In the genomic region with DNA sequence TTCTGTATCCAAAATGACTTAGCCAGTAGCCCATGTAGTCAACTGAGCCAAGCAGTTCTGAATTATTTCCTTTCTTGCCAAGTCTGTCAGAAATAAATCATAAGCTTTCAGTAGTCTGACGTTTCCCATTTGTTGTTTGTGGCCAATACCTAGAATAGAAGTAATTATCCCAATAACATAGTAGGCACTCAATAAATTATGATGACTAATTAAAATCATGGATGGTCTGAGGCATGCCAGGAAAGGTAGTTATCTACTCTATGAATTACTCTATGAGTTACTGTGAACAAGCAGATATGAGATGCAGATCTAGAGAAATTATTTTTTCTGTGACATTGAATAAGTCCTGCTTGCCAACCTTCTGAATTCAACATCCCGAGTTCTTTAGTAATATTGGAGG, we compare ENCODE assay signal across 21 cellular contexts.
DNase-seq lines count a peak whose midpoint lies in the region; ATAC-seq, FAIRE-seq and TF ChIP-seq lines count a peak whose summit lies in the region.
"Had no signal": no experiment of that assay in that cellular context is flagged by ENCODE, and none has a peak within 500 bp of the region (broad histone marks: within the 10 kb centered on the region; RNA-seq: fewer than 3 reads in every experiment).

No MANE protein-coding gene starts in this region.

- H3K4me3 ChIP-seq in retinal pigment epithelial cell (ENCODE audit: low read length): no peak overlapping the region
- H3K4me3 ChIP-seq: GM23248 had no signal

- DNase-seq in H54 (ENCODE audit: insufficient read length, low spot score): no peak
- peak; percentile 68 for DNase-seq in NCI-H446 treated with DMSO at 0.1 percent for 48 hours (lab: John Stamatoyannopoulos, UW)
- peak; percentile 3 for DNase-seq in retinal pigment epithelial cell (ENCODE audit: low read depth)
- no peak for DNase-seq in COLO829 (ENCODE audit: low spot score)
- no peak for DNase-seq in Kasumi-1 (lab: John Stamatoyannopoulos, UW)
- DNase-seq: ACHN; BE2C; C1 segment of cervical spinal cord; Caco-2; CD4-positive, CD25-positive, alpha-beta regulatory T cell; CD8-positive, alpha-beta memory T cell; GM23248; HCEC 1CT; IMR-90; KBM-7 had no signal

- ATAC-seq in SK-N-SH treated with all-trans-retinoic acid at 6 μM for 48 hours (no peak), HG03460 (IDR thresholded peaks at IDR 0.05; ENCODE audit: unreplicated experiment) (no peak)

- FAIRE-seq in H54 (lab: Jason Lieb, UNC): peak; percentile 71
- FAIRE-seq: D721Med, G401.6, GM12891, GM19239 had no signal

- no peak for TF ChIP-seq POLR2A in H54 (IDR thresholded peaks at IDR 0.05; ENCODE audit: low read depth, low read length)

- TF ChIP-seq CTCF in retinal pigment epithelial cell (conservative IDR thresholded peaks at IDR 0.05; ENCODE audit: low read depth, low read length): no peak

TF ChIP-seq in SK-N-SH treated with all-trans-retinoic acid at 6 μM for 48 hours, 23 proteins besides CTCF, POLR2A, EP300 and RAD21:
- TF ChIP-seq OSR1 (CRISPR knock-in tag; IDR thresholded peaks at IDR 0.05) (no peak), ARNTL (CRISPR knock-in tag; IDR thresholded peaks at IDR 0.05; ENCODE audit: borderline replicate concordance, low read depth) (no peak), ISL1 (CRISPR knock-in tag; IDR thresholded peaks at IDR 0.05) (peak; percentile 78), RARB (CRISPR knock-in tag; IDR thresholded peaks at IDR 0.05) (no peak), ZNF8 (CRISPR knock-in tag; IDR thresholded peaks at IDR 0.05) (no peak), ZFP30 (CRISPR knock-in tag; IDR thresholded peaks at IDR 0.05) (no peak), TOX (CRISPR knock-in tag; IDR thresholded peaks at IDR 0.05; ENCODE audit: borderline replicate concordance) (0 out of 2 replicates have a peak, but pooled peaks have one; percentile 12), SNAI2 (CRISPR knock-in tag; IDR thresholded peaks at IDR 0.05) (no peak), ZFP3 (CRISPR knock-in tag; IDR thresholded peaks at IDR 0.05) (no peak), ZC3H10 (CRISPR knock-in tag; IDR thresholded peaks at IDR 0.05) (peak; percentile 67; the same call in 1 of the 2 replicates), ZNF565 (CRISPR knock-in tag; conservative IDR thresholded peaks at IDR 0.05; ENCODE audit: low read depth) (no peak), PPARA (CRISPR knock-in tag; IDR thresholded peaks at IDR 0.05; ENCODE audit: borderline replicate concordance) (no peak), GLIS3 (CRISPR knock-in tag; IDR thresholded peaks at IDR 0.05) (no peak), ESRRG (CRISPR knock-in tag; IDR thresholded peaks at IDR 0.05) (no peak), TCF4 (CRISPR knock-in tag; IDR thresholded peaks at IDR 0.05; ENCODE audit: borderline replicate concordance) (no peak)
- TF ChIP-seq, protein P1, sequence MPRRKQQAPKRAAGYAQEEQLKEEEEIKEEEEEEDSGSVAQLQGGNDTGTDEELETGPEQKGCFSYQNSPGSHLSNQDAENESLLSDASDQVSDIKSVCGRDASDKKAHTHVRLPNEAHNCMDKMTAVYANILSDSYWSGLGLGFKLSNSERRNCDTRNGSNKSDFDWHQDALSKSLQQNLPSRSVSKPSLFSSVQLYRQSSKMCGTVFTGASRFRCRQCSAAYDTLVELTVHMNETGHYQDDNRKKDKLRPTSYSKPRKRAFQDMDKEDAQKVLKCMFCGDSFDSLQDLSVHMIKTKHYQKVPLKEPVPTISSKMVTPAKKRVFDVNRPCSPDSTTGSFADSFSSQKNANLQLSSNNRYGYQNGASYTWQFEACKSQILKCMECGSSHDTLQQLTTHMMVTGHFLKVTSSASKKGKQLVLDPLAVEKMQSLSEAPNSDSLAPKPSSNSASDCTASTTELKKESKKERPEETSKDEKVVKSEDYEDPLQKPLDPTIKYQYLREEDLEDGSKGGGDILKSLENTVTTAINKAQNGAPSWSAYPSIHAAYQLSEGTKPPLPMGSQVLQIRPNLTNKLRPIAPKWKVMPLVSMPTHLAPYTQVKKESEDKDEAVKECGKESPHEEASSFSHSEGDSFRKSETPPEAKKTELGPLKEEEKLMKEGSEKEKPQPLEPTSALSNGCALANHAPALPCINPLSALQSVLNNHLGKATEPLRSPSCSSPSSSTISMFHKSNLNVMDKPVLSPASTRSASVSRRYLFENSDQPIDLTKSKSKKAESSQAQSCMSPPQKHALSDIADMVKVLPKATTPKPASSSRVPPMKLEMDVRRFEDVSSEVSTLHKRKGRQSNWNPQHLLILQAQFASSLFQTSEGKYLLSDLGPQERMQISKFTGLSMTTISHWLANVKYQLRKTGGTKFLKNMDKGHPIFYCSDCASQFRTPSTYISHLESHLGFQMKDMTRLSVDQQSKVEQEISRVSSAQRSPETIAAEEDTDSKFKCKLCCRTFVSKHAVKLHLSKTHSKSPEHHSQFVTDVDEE (CRISPR knock-in tag; IDR thresholded peaks at IDR 0.05): no peak
- TF ChIP-seq, protein P2, sequence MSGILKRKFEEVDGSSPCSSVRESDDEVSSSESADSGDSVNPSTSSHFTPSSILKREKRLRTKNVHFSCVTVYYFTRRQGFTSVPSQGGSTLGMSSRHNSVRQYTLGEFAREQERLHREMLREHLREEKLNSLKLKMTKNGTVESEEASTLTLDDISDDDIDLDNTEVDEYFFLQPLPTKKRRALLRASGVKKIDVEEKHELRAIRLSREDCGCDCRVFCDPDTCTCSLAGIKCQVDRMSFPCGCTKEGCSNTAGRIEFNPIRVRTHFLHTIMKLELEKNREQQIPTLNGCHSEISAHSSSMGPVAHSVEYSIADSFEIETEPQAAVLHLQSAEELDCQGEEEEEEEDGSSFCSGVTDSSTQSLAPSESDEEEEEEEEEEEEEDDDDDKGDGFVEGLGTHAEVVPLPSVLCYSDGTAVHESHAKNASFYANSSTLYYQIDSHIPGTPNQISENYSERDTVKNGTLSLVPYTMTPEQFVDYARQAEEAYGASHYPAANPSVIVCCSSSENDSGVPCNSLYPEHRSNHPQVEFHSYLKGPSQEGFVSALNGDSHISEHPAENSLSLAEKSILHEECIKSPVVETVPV (CRISPR knock-in tag; IDR thresholded peaks at IDR 0.05): no peak
- TF ChIP-seq, protein P3, sequence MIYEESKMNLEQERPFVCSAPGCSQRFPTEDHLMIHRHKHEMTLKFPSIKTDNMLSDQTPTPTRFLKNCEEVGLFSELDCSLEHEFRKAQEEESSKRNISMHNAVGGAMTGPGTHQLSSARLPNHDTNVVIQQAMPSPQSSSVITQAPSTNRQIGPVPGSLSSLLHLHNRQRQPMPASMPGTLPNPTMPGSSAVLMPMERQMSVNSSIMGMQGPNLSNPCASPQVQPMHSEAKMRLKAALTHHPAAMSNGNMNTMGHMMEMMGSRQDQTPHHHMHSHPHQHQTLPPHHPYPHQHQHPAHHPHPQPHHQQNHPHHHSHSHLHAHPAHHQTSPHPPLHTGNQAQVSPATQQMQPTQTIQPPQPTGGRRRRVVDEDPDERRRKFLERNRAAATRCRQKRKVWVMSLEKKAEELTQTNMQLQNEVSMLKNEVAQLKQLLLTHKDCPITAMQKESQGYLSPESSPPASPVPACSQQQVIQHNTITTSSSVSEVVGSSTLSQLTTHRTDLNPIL (CRISPR knock-in tag; IDR thresholded peaks at IDR 0.05; ENCODE audit: low read depth): no peak
- TF ChIP-seq, protein P4, sequence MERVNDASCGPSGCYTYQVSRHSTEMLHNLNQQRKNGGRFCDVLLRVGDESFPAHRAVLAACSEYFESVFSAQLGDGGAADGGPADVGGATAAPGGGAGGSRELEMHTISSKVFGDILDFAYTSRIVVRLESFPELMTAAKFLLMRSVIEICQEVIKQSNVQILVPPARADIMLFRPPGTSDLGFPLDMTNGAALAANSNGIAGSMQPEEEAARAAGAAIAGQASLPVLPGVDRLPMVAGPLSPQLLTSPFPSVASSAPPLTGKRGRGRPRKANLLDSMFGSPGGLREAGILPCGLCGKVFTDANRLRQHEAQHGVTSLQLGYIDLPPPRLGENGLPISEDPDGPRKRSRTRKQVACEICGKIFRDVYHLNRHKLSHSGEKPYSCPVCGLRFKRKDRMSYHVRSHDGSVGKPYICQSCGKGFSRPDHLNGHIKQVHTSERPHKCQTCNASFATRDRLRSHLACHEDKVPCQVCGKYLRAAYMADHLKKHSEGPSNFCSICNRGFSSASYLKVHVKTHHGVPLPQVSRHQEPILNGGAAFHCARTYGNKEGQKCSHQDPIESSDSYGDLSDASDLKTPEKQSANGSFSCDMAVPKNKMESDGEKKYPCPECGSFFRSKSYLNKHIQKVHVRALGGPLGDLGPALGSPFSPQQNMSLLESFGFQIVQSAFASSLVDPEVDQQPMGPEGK (CRISPR knock-in tag; IDR thresholded peaks at IDR 0.05; ENCODE audit: borderline replicate concordance): no peak
TF ChIP-seq in SK-N-SH treated with all-trans-retinoic acid at 6 μM for 48 hours: peak in this region for 3.

Comparison
In these comparisons a context has a peak if more than half of its experiments do, and no peak if none do; other contexts are left out.
1. DNase-seq: peak in NCI-H446 treated with DMSO at 0.1 percent for 48 hours (single experiment) and retinal pigment epithelial cell (single experiment); none in H54 (single experiment), COLO829 (single experiment) and Kasumi-1 (0 of 2).